ENCODE assay signal across 8 cellular contexts in the genomic region with DNA sequence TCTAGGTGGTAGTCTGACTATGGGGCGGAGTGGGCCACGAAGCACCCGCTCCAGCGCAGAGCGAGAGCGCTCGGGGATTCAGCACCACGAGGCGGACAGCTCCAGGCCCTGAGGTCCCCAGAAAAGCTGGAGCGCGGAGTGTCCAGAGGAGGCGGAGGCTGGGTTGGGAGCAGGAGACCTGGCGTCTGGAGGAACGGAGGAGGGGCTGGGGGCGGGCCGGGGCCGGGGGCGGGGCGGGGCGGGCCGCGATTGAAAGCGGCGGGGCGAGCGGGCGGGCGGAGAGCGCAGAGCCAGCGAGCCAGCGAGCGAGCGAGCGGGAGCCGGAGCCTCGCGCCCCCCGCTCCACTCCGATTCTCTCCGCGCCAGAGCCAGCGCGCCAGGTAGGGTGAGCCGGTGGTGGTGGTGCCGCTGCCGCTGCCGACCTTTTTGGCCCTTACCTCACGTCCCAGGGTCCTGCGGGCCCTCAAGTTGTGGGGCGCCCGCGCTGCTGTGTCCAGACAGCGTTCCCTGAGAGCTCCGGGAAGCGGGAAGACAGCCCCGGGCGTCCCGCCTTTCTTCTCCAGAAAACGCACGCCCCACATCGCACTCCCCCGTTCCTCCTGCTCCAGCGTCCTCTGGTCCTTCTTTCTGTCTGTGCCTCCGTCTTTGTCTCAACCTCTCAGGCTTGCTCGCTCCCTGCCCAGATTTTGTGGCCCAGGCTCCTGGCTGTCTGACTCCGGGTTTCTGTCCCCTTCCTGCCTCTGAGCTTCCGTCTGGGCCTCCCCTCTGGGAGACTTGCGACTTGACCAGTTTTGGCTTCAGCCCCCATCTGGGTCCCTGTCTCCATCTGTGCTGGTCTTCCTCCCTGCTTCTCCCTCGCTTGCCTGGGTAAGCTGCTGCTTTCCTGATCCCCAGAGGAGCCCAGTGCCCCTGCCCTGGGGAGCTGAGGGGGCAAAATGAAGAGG. TPM values are rescaled to one million over a fixed set of nuclear protein-coding genes. Genes with fewer than 3 reads are reported as not detected.
A peak's percentile ranks its signal among the peaks of the same experiment; 100 is the strongest.
DNase-seq lines count a peak whose midpoint lies in the region; ATAC-seq, FAIRE-seq and TF ChIP-seq lines count a peak whose summit lies in the region.

A gene (plus strand): TSS at position 281 of the 944 bp plus-strand sequence. CDS start 1,916 bp downstream, outside the sequence.

- peak within 1 kb of the TSS; percentile 68 for H3K4me2 ChIP-seq in BLaER1

- no peak within 1 kb of the TSS for H3K4me3 Mint-ChIP-seq in activated B cell treated with CpG ODN at 0.5 μM for 24 hours

- H3K4me3 ChIP-seq in BLaER1 (no peak within 1 kb of the TSS), aorta (ENCODE audit: low read length in 2 of 2) (no peak within 1 kb of the TSS)

- ATAC-seq in activated B cell treated with CpG ODN at 0.5 μM for 24 hours (ENCODE audit: low read depth) (peak; percentile 31), aorta (ENCODE audit: low FRiP score) (peak; percentile 85), HG03097 (IDR thresholded peaks at IDR 0.05; ENCODE audit: low FRiP score, unreplicated experiment) (no peak)

- no peaks in the 10 kb centered on the region for H3K27me3 Mint-ChIP-seq in activated B cell treated with CpG ODN at 0.5 μM for 24 hours

- H3K36me3 ChIP-seq in BLaER1: peaks cover 36% of the 10 kb centered on the region
- peaks cover 0 to 7% of the 10 kb centered on the region in 2 donors for H3K36me3 ChIP-seq in aorta (ENCODE audit: control insufficient read depth in 1 of 2, insufficient read depth in 2 of 2, low read length in 1 of 2)

- H3K27ac Mint-ChIP-seq in activated B cell treated with CpG ODN at 0.5 μM for 24 hours: no peak within 1 kb of the TSS

- no peaks in the 10 kb centered on the region for H3K9me3 Mint-ChIP-seq in activated B cell treated with CpG ODN at 0.5 μM for 24 hours

- peaks cover 67% of the 10 kb centered on the region for H4K20me1 ChIP-seq in BLaER1

- intact Hi-C loops in activated B cell treated with CpG ODN at 0.5 μM for 24 hours (cut with micrococcal nuclease) (no loop called here), aorta (cut with DNase I) (no loop called here)

- H3K27me3 ChIP-seq in BLaER1 (peaks cover 16% of the 10 kb centered on the region), aorta (ENCODE audit: control insufficient read depth in 1 of 2, insufficient read depth in 2 of 2, low read length in 1 of 2) (no peaks in the 10 kb centered on the region)

- H3K9ac ChIP-seq in BLaER1: no peak within 1 kb of the TSS

- DNase-seq in HTR-8/SVneo (ENCODE audit: insufficient read length, low spot score) (peak; percentile 94), activated B cell treated with CpG ODN at 0.5 μM for 24 hours (peak; percentile 13), fibroblast of peridontal ligament (ENCODE audit: extremely low read depth) (peak; percentile 80), mucosa of gallbladder (ENCODE audit: low spot score) (peak; percentile 80), aorta (peak; percentile 87 to 92), Kasumi-1 (lab: John Stamatoyannopoulos, UW) (no peak)

- H3K4me1 Mint-ChIP-seq in activated B cell treated with CpG ODN at 0.5 μM for 24 hours: peaks cover 9% of the 10 kb centered on the region

- peaks cover 32% of the 10 kb centered on the region for H3K36me3 Mint-ChIP-seq in activated B cell treated with CpG ODN at 0.5 μM for 24 hours (ENCODE audit: low read depth)

- POLR2A ChIA-PET in activated B cell treated with CpG ODN at 0.5 μM for 24 hours (lab: Charles Lee): no interaction called here

- CTCF ChIA-PET in activated B cell treated with CpG ODN at 0.5 μM for 24 hours (lab: Charles Lee): no interaction called here

- peak; percentile 9 for FAIRE-seq in HTR-8/SVneo (lab: Jason Lieb, UNC)

- H3K27ac ChIP-seq in BLaER1 (no peak within 1 kb of the TSS), aorta (ENCODE audit: low read depth in 1 of 2, low read length in 2 of 2) (no peak within 1 kb of the TSS)

- 2 to 5% methylated on average over 39 to 69 of the region's 69 CpGs for whole genome bisulfite sequencing in aorta, 2 donors

- H3K9me3 ChIP-seq in BLaER1: no peaks in the 10 kb centered on the region
- H3K9me3 ChIP-seq in aorta (ENCODE audit: control insufficient read depth, low read length): no peaks in the 10 kb centered on the region

- peaks cover 29% of the 10 kb centered on the region for H3K4me1 ChIP-seq in BLaER1
- H3K4me1 ChIP-seq in aorta (ENCODE audit: control insufficient read depth in 1 of 2, insufficient read depth in 2 of 2, low read length in 2 of 2): no peaks in the 10 kb centered on the region

- no peak for TF ChIP-seq CTCF in activated B cell treated with CpG ODN at 0.5 μM for 24 hours (IDR thresholded peaks at IDR 0.05)

RNA-seq across cellular contexts. Expression of the gene that starts here (rescaled TPM):
- 0.58 and 1.4 TPM in 2 replicates for total RNA-seq in activated B cell treated with CpG ODN at 0.5 μM for 24 hours
- 0.29 TPM for total RNA-seq in mucosa of gallbladder
- under 1 TPM; 0.52 to 0.87 TPM for total RNA-seq in aorta
- polyA plus RNA-seq in aorta: under 1 TPM in 1 of 2 donors, not detected in 1; 0.18 TPM

Comparison
In these comparisons a context has a peak if more than half of its experiments do, and no peak if none do; other contexts are left out.
1. Peak in DNase-seq in mucosa of gallbladder; RNA of the gene not detected or under 1 TPM.
2. Peak in DNase-seq and ATAC-seq in aorta; RNA of the gene not detected or under 1 TPM.
3. DNase-seq: peak in HTR-8/SVneo (single experiment), activated B cell treated with CpG ODN at 0.5 μM for 24 hours (single experiment) and fibroblast of peridontal ligament (single experiment); none in Kasumi-1 (0 of 2).